Comparison of ENCODE assay signal across 1 cellular context in genomic region chr11:737366-737765, GRCh38.
TF ChIP-seq lines count a peak whose summit lies in the region.

No MANE protein-coding gene starts in this region.

TF ChIP-seq in GM12878, 131 proteins besides CTCF, POLR2A, EP300 and RAD21:
- TF ChIP-seq ZBED1 (IDR thresholded peaks at IDR 0.05; ENCODE audit: borderline replicate concordance) (no peak), MAX (IDR thresholded peaks at IDR 0.05; ENCODE audit: low read depth, low read length) (no peak), IRF4 (IDR thresholded peaks at IDR 0.05; ENCODE audit: low read depth, low read length) (no peak)
